In genomic region chr12:112928978-112929377, GRCh38 we compare ENCODE assay signal across 28 cellular contexts. TPM values are rescaled to one million over a fixed set of nuclear protein-coding genes. Genes with fewer than 3 reads are reported as not detected.
DNase-seq lines count a peak whose midpoint lies in the region; ATAC-seq and TF ChIP-seq lines count a peak whose summit lies in the region.
"Had no signal": no experiment of that assay in that cellular context is flagged by ENCODE, and none has a peak within 500 bp of the region (broad histone marks: within the 10 kb centered on the region; RNA-seq: fewer than 3 reads in every experiment).

No MANE protein-coding gene starts in this region.

- H3K4me3 ChIP-seq in OCI-LY3 (ENCODE audit: low read length) (no peak overlapping the region), epithelial cell of proximal tubule (ENCODE audit: low read depth, low read length) (no peak overlapping the region)
- H3K4me3 ChIP-seq: ascending aorta, BLaER1, lower lobe of right lung, mucosa of descending colon, pancreas, smooth muscle cell, tibial nerve had no signal

- H3K4me3 Mint-ChIP-seq in nephron progenitor cell, result no peak overlapping the region
- H3K4me3 Mint-ChIP-seq: activated CD8-positive, alpha-beta T cell treated with anti-CD3 and anti-CD28 coated beads for 36 hours; activated naive CD8-positive, alpha-beta T cell treated with anti-CD3 and anti-CD28 coated beads, Interleukin-2, amount 10 ng/mL, durations not matched to agents 7 days and 5 days; natural killer cell treated with Interleukin-12 subunit alpha and Interleukin-12 subunit beta and Interleukin-15 and Interleukin-18, amount 100 ng/mL, for 72 hours had no signal

- no peaks in the 10 kb centered on the region for H4K20me1 ChIP-seq in OCI-LY3 (ENCODE audit: insufficient read depth, low read length)
- H4K20me1 ChIP-seq: BLaER1 had no signal

- H3K27ac ChIP-seq in 22Rv1 (no peak overlapping the region), OCI-LY3 (ENCODE audit: low read length) (no peak overlapping the region)
- H3K27ac ChIP-seq: ascending aorta, BLaER1, lower lobe of right lung, pancreas, tibial nerve had no signal

- no peak for ATAC-seq in GM18505 (IDR thresholded peaks at IDR 0.05; ENCODE audit: unreplicated experiment)
- ATAC-seq: activated CD8-positive, alpha-beta T cell treated with anti-CD3 and anti-CD28 coated beads for 36 hours; mucosa of descending colon; natural killer cell treated with Interleukin-12 subunit alpha and Interleukin-12 subunit beta and Interleukin-15 and Interleukin-18, amount 100 ng/mL, for 72 hours; pancreas had no signal

- no peaks in the 10 kb centered on the region for H3K36me3 Mint-ChIP-seq in nephron progenitor cell (ENCODE audit: low read depth)
- H3K36me3 Mint-ChIP-seq: natural killer cell treated with Interleukin-12 subunit alpha and Interleukin-12 subunit beta and Interleukin-15 and Interleukin-18, amount 100 ng/mL, for 72 hours had no signal

- no peaks in the 10 kb centered on the region for H3K9me3 ChIP-seq in OCI-LY3 (ENCODE audit: insufficient read depth, low read length)
- H3K9me3 ChIP-seq: ascending aorta, lower lobe of right lung, mucosa of descending colon, pancreas had no signal

- H3K27me3 ChIP-seq in OCI-LY3 (ENCODE audit: low read depth, low read length), result 0 out of 2 replicates have a peak, but pooled peaks cover 6% of the 10 kb centered on the region
- H3K27me3 ChIP-seq: ascending aorta, BLaER1, pancreas, tibial nerve had no signal

- H3K4me2 ChIP-seq in OCI-LY3 (ENCODE audit: low read length), result no peak overlapping the region
- H3K4me2 ChIP-seq: BLaER1, smooth muscle cell had no signal

- peaks cover 36% of the 10 kb centered on the region for H3K4me1 ChIP-seq in OCI-LY3 (ENCODE audit: low read length)
- H3K4me1 ChIP-seq: ascending aorta, lower lobe of right lung had no signal

- H3K79me2 ChIP-seq in OCI-LY3 (ENCODE audit: low read length), result no peaks in the 10 kb centered on the region

- no peak overlapping the region for H2AFZ ChIP-seq in OCI-LY3 (ENCODE audit: low read depth, low read length)

- TF ChIP-seq CTCF in 22Rv1 (IDR thresholded peaks at IDR 0.05) (peak; percentile 14; the same call in 1 of the 2 replicates), GM12873 (IDR thresholded peaks at IDR 0.05; ENCODE audit: insufficient read depth, low read depth, low read length, missing control alignments) (peak; percentile 25), OCI-LY3 (IDR thresholded peaks at IDR 0.05; ENCODE audit: low read depth, low read length) (peak; percentile 54), epithelial cell of proximal tubule (conservative IDR thresholded peaks at IDR 0.05; ENCODE audit: low read depth, low read length) (peak; percentile 37), nephron progenitor cell (IDR thresholded peaks at IDR 0.05) (no peak)

- H3K4me1 Mint-ChIP-seq in nephron progenitor cell, result peaks cover 4% of the 10 kb centered on the region
- H3K4me1 Mint-ChIP-seq: activated naive CD8-positive, alpha-beta T cell treated with anti-CD3 and anti-CD28 coated beads, Interleukin-2, amount 10 ng/mL, durations not matched to agents 7 days and 5 days had no signal

- H3K36me3 ChIP-seq in OCI-LY3 (replicated peaks; ENCODE audit: low read depth, low read length), result peaks cover 8% of the 10 kb centered on the region
- H3K36me3 ChIP-seq: ascending aorta, BLaER1, lower lobe of right lung, pancreas had no signal

- no peak for TF ChIP-seq POLR2A in GM18505 (IDR thresholded peaks at IDR 0.05; ENCODE audit: borderline replicate concordance, extremely low read depth, insufficient read depth, insufficient read length)

- H3K9ac ChIP-seq in OCI-LY3 (ENCODE audit: low read length), result no peak overlapping the region
- H3K9ac ChIP-seq: BLaER1 had no signal

- DNase-seq in epithelial cell of proximal tubule (ENCODE audit: low read depth) (no peak), nephron progenitor cell (no peak), DMS53 treated with DMSO at 0.1 percent for 48 hours (lab: John Stamatoyannopoulos, UW; ENCODE audit: unreplicated experiment) (no peak), SKM-1 (lab: John Stamatoyannopoulos, UW; ENCODE audit: unreplicated experiment) (no peak)
- DNase-seq: ACHN; activated CD8-positive, alpha-beta T cell treated with anti-CD3 and anti-CD28 coated beads for 36 hours; activated effector memory CD4-positive, alpha-beta T cell treated with Interleukin-2 at 50 U/mL for 16 hours; activated naive CD8-positive, alpha-beta T cell treated with anti-CD3 and anti-CD28 coated beads, Interleukin-2, amount 10 ng/mL, durations not matched to agents 7 days and 5 days; central memory CD4-positive, alpha-beta T cell; DMS53; GDM1; kidney; lower lobe of right lung; mucosa of descending colon; NCI-H2029; NCI-H226; pancreas; stimulated activated CD4-positive, alpha-beta T cell treated with anti-CD3 and anti-CD28 coated beads, Interleukin-1b, Interleukin-23, amount 100 ng/mL, for 48 hours; stimulated activated CD8-positive, alpha-beta memory T cell treated with anti-CD3 and anti-CD28 coated beads, Interleukin-4, amount 100 ng/mL, for 48 hours had no signal

- no peak overlapping the region for H3K27ac Mint-ChIP-seq in nephron progenitor cell
- H3K27ac Mint-ChIP-seq: activated CD8-positive, alpha-beta T cell treated with anti-CD3 and anti-CD28 coated beads for 36 hours; activated naive CD8-positive, alpha-beta T cell treated with anti-CD3 and anti-CD28 coated beads, Interleukin-2, amount 10 ng/mL, durations not matched to agents 7 days and 5 days; natural killer cell treated with Interleukin-12 subunit alpha and Interleukin-12 subunit beta and Interleukin-15 and Interleukin-18, amount 100 ng/mL, for 72 hours had no signal

- peaks cover 13% of the 10 kb centered on the region for H3K27me3 Mint-ChIP-seq in nephron progenitor cell (ENCODE audit: low read depth, poor library complexity)
- H3K27me3 Mint-ChIP-seq: activated CD8-positive, alpha-beta T cell treated with anti-CD3 and anti-CD28 coated beads for 36 hours; activated naive CD8-positive, alpha-beta T cell treated with anti-CD3 and anti-CD28 coated beads, Interleukin-2, amount 10 ng/mL, durations not matched to agents 7 days and 5 days; natural killer cell treated with Interleukin-12 subunit alpha and Interleukin-12 subunit beta and Interleukin-15 and Interleukin-18, amount 100 ng/mL, for 72 hours had no signal

- peaks cover 16% of the 10 kb centered on the region for H3K9me3 Mint-ChIP-seq in nephron progenitor cell

RNA-seq across cellular contexts. Expression of gene OAS3, which starts 9.3 kb away (rescaled TPM):
- total RNA-seq in epithelial cell of proximal tubule, result 23.3 and 24.4 TPM in 2 replicates

RNA-seq across cellular contexts. Expression of gene OAS1, which starts 22.2 kb away (rescaled TPM):
- total RNA-seq in epithelial cell of proximal tubule, result 2.2 and 6.3 TPM in 2 replicates
- total RNA-seq: smooth muscle cell had no signal

RNA-seq across cellular contexts. Expression of gene OAS2, which starts 49.3 kb away (rescaled TPM):
- 2.5 TPM in 1 of 2 replicates, not detected in the other for total RNA-seq in epithelial cell of proximal tubule
- total RNA-seq: smooth muscle cell had no signal
